Comparison of ENCODE assay signal across 8 cellular contexts in genomic region chr12:54378791-54379400, GRCh38. TPM values are rescaled to one million over a fixed set of nuclear protein-coding genes. Genes with fewer than 3 reads are reported as not detected.
DNase-seq lines count a peak whose midpoint lies in the region; ATAC-seq lines count a peak whose summit lies in the region.

No MANE protein-coding gene starts in this region.

- peak overlapping the region; percentile 77 for H3K4me2 ChIP-seq in Karpas-422 (ENCODE audit: low read depth, low read length, poor library complexity, severe bottlenecking)

- no peaks in the 10 kb centered on the region for H3K9me3 ChIP-seq in Karpas-422 (ENCODE audit: low read length)

- H3K4me3 Mint-ChIP-seq in activated naive CD8-positive, alpha-beta T cell treated with anti-CD3 and anti-CD28 coated beads, Interleukin-2, amount 50 U/mL, for 24 hours, result peak overlapping the region; percentile 24

- no peak for ATAC-seq in activated naive CD8-positive, alpha-beta T cell treated with anti-CD3 and anti-CD28 coated beads, Interleukin-2, amount 50 U/mL, for 24 hours
- ATAC-seq in sciatic nerve (peak; percentile 83), HG03280 (IDR thresholded peaks at IDR 0.05; ENCODE audit: unreplicated experiment) (no peak)

- H3K4me3 ChIP-seq in Karpas-422 (ENCODE audit: low read length), result peak overlapping the region; percentile 57

- H3K36me3 Mint-ChIP-seq in activated naive CD8-positive, alpha-beta T cell treated with anti-CD3 and anti-CD28 coated beads, Interleukin-2, amount 50 U/mL, for 24 hours (ENCODE audit: low read depth), result no peaks in the 10 kb centered on the region

- intact Hi-C loops in sciatic nerve (cut with DNase I), result no loop called here

- H3K27me3 ChIP-seq in Karpas-422 (ENCODE audit: low read length), result no peaks in the 10 kb centered on the region

- H3K9me3 Mint-ChIP-seq in activated naive CD8-positive, alpha-beta T cell treated with anti-CD3 and anti-CD28 coated beads, Interleukin-2, amount 50 U/mL, for 24 hours, result no peaks in the 10 kb centered on the region

- H3K36me3 ChIP-seq in Karpas-422 (ENCODE audit: insufficient read depth, low read length), result 0 out of 2 replicates have a peak, but pooled peaks cover 3% of the 10 kb centered on the region

- H3K9me2 ChIP-seq in Karpas-422 (replicated peaks; ENCODE audit: insufficient read depth, low read length), result no peaks in the 10 kb centered on the region

- peaks cover 2% of the 10 kb centered on the region for H3K27me3 Mint-ChIP-seq in activated naive CD8-positive, alpha-beta T cell treated with anti-CD3 and anti-CD28 coated beads, Interleukin-2, amount 50 U/mL, for 24 hours

- H3K4me1 Mint-ChIP-seq in activated naive CD8-positive, alpha-beta T cell treated with anti-CD3 and anti-CD28 coated beads, Interleukin-2, amount 50 U/mL, for 24 hours, result peaks cover 22% of the 10 kb centered on the region

- no peak overlapping the region for H3K27ac Mint-ChIP-seq in activated naive CD8-positive, alpha-beta T cell treated with anti-CD3 and anti-CD28 coated beads, Interleukin-2, amount 50 U/mL, for 24 hours

- H2AFZ ChIP-seq in Karpas-422 (ENCODE audit: low read length), result no peak overlapping the region

- DNase-seq in DMS53 (lab: John Stamatoyannopoulos, UW) (peak; percentile 88), Karpas-422 (peak; percentile 77), hepatic stellate cell (ENCODE audit: low spot score) (peak; percentile 85), sciatic nerve (ENCODE audit: low spot score) (peak; percentile 82)
- no peak for DNase-seq in activated naive CD8-positive, alpha-beta T cell treated with anti-CD3 and anti-CD28 coated beads, Interleukin-2, amount 50 U/mL, for 24 hours
- no peak for DNase-seq in activated CD4-positive, CD25-positive, alpha-beta regulatory T cell treated with anti-CD3 and anti-CD28 coated beads, Interleukin-2, amount 50 U/mL, for 72 hours
- no peak for DNase-seq in activated CD4-positive, alpha-beta T cell treated with anti-CD3 and anti-CD28 coated beads for 1 hour

- peaks cover 30% of the 10 kb centered on the region for H3K4me1 ChIP-seq in Karpas-422 (ENCODE audit: low read length)

- H3K9ac ChIP-seq in Karpas-422 (ENCODE audit: low read length), result peak overlapping the region; percentile 65

- no peaks in the 10 kb centered on the region for H3K79me2 ChIP-seq in Karpas-422 (ENCODE audit: low read length)

- H3K27ac ChIP-seq in Karpas-422 (ENCODE audit: low read length), result no peak overlapping the region

- H4K20me1 ChIP-seq in Karpas-422 (ENCODE audit: insufficient read depth, low read depth, low read length), result peaks cover 14% of the 10 kb centered on the region

RNA-seq across cellular contexts. Expression of gene ZNF385A, which starts 5.6 kb away (rescaled TPM):
- total RNA-seq in Karpas-422 (2014; rRNA removed; shearing (Covaris generic); ENCODE audit: low replicate concordance), result 4.1 and 12.2 TPM in 2 replicates
- total RNA-seq in sciatic nerve, result 12.0 TPM

RNA-seq across cellular contexts. Expression of gene GPR84, which starts 14.6 kb away (rescaled TPM):
- total RNA-seq in Karpas-422 (2014; rRNA removed; shearing (Covaris generic); ENCODE audit: low replicate concordance), result 0.29 TPM in 1 of 2 replicates, not detected in the other
- total RNA-seq in sciatic nerve, result 0.53 TPM

RNA-seq across cellular contexts. Expression of gene ITGA5, which starts 40.2 kb away (rescaled TPM):
- not detected in 2 replicates for total RNA-seq in Karpas-422 (2014; rRNA removed; shearing (Covaris generic); ENCODE audit: low replicate concordance)
- total RNA-seq in sciatic nerve, result 82.3 TPM

RNA-seq across cellular contexts. Expression of gene COPZ1, which starts 54.0 kb away (rescaled TPM):
- 103 and 164 TPM in 2 replicates for total RNA-seq in Karpas-422 (2014; rRNA removed; shearing (Covaris generic); ENCODE audit: low replicate concordance)
- 72.5 TPM for total RNA-seq in sciatic nerve

Comparison
In these comparisons a context has a peak if more than half of its experiments do, and no peak if none do; other contexts are left out.
1. DNase-seq: peak in DMS53 (single experiment), Karpas-422 (single experiment), hepatic stellate cell (single experiment) and sciatic nerve (single experiment); none in activated naive CD8-positive, alpha-beta T cell treated with anti-CD3 and anti-CD28 coated beads, Interleukin-2, amount 50 U/mL, for 24 hours (single experiment), activated CD4-positive, CD25-positive, alpha-beta regulatory T cell treated with anti-CD3 and anti-CD28 coated beads, Interleukin-2, amount 50 U/mL, for 72 hours (single experiment) and activated CD4-positive, alpha-beta T cell treated with anti-CD3 and anti-CD28 coated beads for 1 hour (single experiment).
2. RNA of gene ITGA5, which starts 40.2 kb away (total RNA-seq): 82.3 TPM in sciatic nerve (single experiment); not detected in Karpas-422; every median in the first group is over 10 times any median in the second.